Comparison of ENCODE assay signal across 23 cellular contexts in genomic region chrX:24553016-24553415, GRCh38.
DNase-seq lines count a peak whose midpoint lies in the region; ATAC-seq, FAIRE-seq and TF ChIP-seq lines count a peak whose summit lies in the region.
"Had no signal": no experiment of that assay in that cellular context is flagged by ENCODE, and none has a peak within 500 bp of the region (broad histone marks: within the 10 kb centered on the region; RNA-seq: fewer than 3 reads in every experiment).

No MANE protein-coding gene starts in this region.

- H3K9me3 Mint-ChIP-seq in immature natural killer cell, result no peaks in the 10 kb centered on the region

- TF ChIP-seq RAD21 in HepG2 (CRISPR knock-in tag; IDR thresholded peaks at IDR 0.05), result no peak

- H3K27ac ChIP-seq in endothelial cell of umbilical vein (ENCODE audit: insufficient read depth, low read depth, low read length) (no peak overlapping the region), testis (no peak overlapping the region), HepG2 (ENCODE audit: extremely low read length, insufficient read depth, low read length) (no peak overlapping the region)
- H3K27ac ChIP-seq: BLaER1, SJSA1 had no signal

- no peaks in the 10 kb centered on the region for H3K4me1 ChIP-seq in adipocyte (ENCODE audit: control insufficient read depth, insufficient read depth, low read length)
- no peaks in the 10 kb centered on the region for H3K4me1 ChIP-seq in endothelial cell of umbilical vein (ENCODE audit: control insufficient read depth, extremely low read depth, insufficient read depth, low read length)
- no peaks in the 10 kb centered on the region for H3K4me1 ChIP-seq in testis
- H3K4me1 ChIP-seq in HepG2 (ENCODE audit: insufficient read depth, low read length), result no peaks in the 10 kb centered on the region
- H3K4me1 ChIP-seq: SJSA1 had no signal

- intact Hi-C loops in endothelial cell of umbilical vein (cut with micrococcal nuclease) (no loop called here), testis (cut with DNase I; ENCODE audit: low total_unique reads) (no loop called here), HepG2 (cut with micrococcal nuclease; ENCODE audit: unreplicated experiment) (no loop called here)

- CTCF ChIA-PET in endothelial cell of umbilical vein (lab: Charles Lee) (interaction anchor here (1.4 kb wide), 1 partner anchor 157 kb away, joined by 3 read pairs; no protein-coding TSS in a partner anchor), HepG2 (lab: Yijun Ruan, JAX; ENCODE audit: low intra/inter-chr PET ratio, low total read pairs) (no interaction called here)

- H3K9me1 ChIP-seq in endothelial cell of umbilical vein (replicated peaks; ENCODE audit: control insufficient read depth, extremely low read depth, insufficient read depth, low read length), result no peaks in the 10 kb centered on the region

- H2AFZ ChIP-seq in endothelial cell of umbilical vein (ENCODE audit: low read depth, low read length) (no peak overlapping the region), HepG2 (ENCODE audit: low read length) (no peak overlapping the region)

- H3K4me3 Mint-ChIP-seq in immature natural killer cell, result no peak overlapping the region
- H3K4me3 Mint-ChIP-seq: CD4-positive, CD25-positive, alpha-beta regulatory T cell had no signal

- peak; percentile 48 for DNase-seq in adipocyte (ENCODE audit: low read depth)
- peak; percentile 9 for DNase-seq in endothelial cell of umbilical vein (ENCODE audit: low read depth, low spot score)
- DNase-seq in fibroblast of the aortic adventitia (ENCODE audit: low read depth), result peak; percentile 32
- DNase-seq in testis, result peak; percentile 13
- DNase-seq in activated CD4-positive, alpha-beta T cell treated with anti-CD3 and anti-CD28 coated beads for 48 hours, result no peak
- no peak for DNase-seq in HepG2 (ENCODE audit: low spot score)
- DNase-seq in immature natural killer cell, result no peak
- DNase-seq: CD4-positive, CD25-positive, alpha-beta regulatory T cell; DMS53; GOT3; HCEC 1CT; IMR-90; KG1; MG63; NCI-H2029 treated with DMSO at 0.1 percent for 48 hours; NCI-H226; NCI-H510A; NCI-H69; Right ventricle myocardium superior; RPMI8226 had no signal

- H3K27me3 ChIP-seq in adipocyte (replicated peaks; ENCODE audit: control insufficient read depth, insufficient read depth, low read length) (peaks cover 39% of the 10 kb centered on the region), endothelial cell of umbilical vein (ENCODE audit: control insufficient read depth in 2 of 2, insufficient read depth in 2 of 2, low read length in 2 of 2) (no peaks in the 10 kb centered on the region), testis (no peaks in the 10 kb centered on the region), HepG2 (ENCODE audit: control insufficient read depth in 1 of 2, insufficient read depth in 2 of 2, low read length in 2 of 2) (no peaks in the 10 kb centered on the region)
- H3K27me3 ChIP-seq: BLaER1, MG63, SJSA1 had no signal

- H4K20me1 ChIP-seq in endothelial cell of umbilical vein (replicated peaks; ENCODE audit: control insufficient read depth, extremely low read depth, insufficient read depth, low read length), result no peaks in the 10 kb centered on the region
- no peaks in the 10 kb centered on the region for H4K20me1 ChIP-seq in HepG2 (ENCODE audit: insufficient read depth, low read length)
- H4K20me1 ChIP-seq: BLaER1 had no signal

- H3K9ac ChIP-seq in adipocyte (ENCODE audit: low read length) (no peak overlapping the region), endothelial cell of umbilical vein (replicated peaks; ENCODE audit: extremely low read depth, insufficient read depth, low read length) (no peak overlapping the region), HepG2 (ENCODE audit: insufficient read depth, low read depth, low read length) (no peak overlapping the region)
- H3K9ac ChIP-seq: BLaER1 had no signal

- FAIRE-seq in endothelial cell of umbilical vein (lab: Jason Lieb, UNC), result peak; percentile 4
- no peak for FAIRE-seq in HepG2 (lab: Jason Lieb, UNC)

- no peaks in the 10 kb centered on the region for H3K4me1 Mint-ChIP-seq in immature natural killer cell
- H3K4me1 Mint-ChIP-seq: CD4-positive, CD25-positive, alpha-beta regulatory T cell had no signal

- TF ChIP-seq CTCF in endothelial cell of umbilical vein (IDR thresholded peaks at IDR 0.05; ENCODE audit: extremely low read depth in 1 of 2, insufficient read depth in 1 of 2, low read depth in 1 of 2, low read length in 2 of 2), result no peak
- TF ChIP-seq CTCF in fibroblast of the aortic adventitia (IDR thresholded peaks at IDR 0.05; ENCODE audit: insufficient read depth, low read length), result no peak
- no peak for TF ChIP-seq CTCF in testis (IDR thresholded peaks at IDR 0.05)
- no peak for TF ChIP-seq CTCF in HepG2 (CRISPR knock-in tag; IDR thresholded peaks at IDR 0.05)

- TF ChIP-seq EP300 in HepG2 (IDR thresholded peaks at IDR 0.05; ENCODE audit: low read depth in 2 of 2, low read length in 2 of 2) (no peak), HepG2 (CRISPR knock-in tag; IDR thresholded peaks at IDR 0.05; ENCODE audit: borderline replicate concordance) (no peak)

- in situ Hi-C loops in HepG2 (cut with HindIII; ENCODE audit: extremely low pct_ligation_motif_present, low pct_unique_long_range_greater_than_20kb), result no loop called here

- H3K4me2 ChIP-seq in endothelial cell of umbilical vein (ENCODE audit: insufficient read depth, low read length) (no peak overlapping the region), HepG2 (ENCODE audit: low read depth, low read length) (no peak overlapping the region)
- H3K4me2 ChIP-seq: BLaER1 had no signal

- H3K27ac Mint-ChIP-seq in immature natural killer cell, result no peak overlapping the region
- H3K27ac Mint-ChIP-seq: CD4-positive, CD25-positive, alpha-beta regulatory T cell had no signal

- no peaks in the 10 kb centered on the region for H3K79me2 ChIP-seq in endothelial cell of umbilical vein (ENCODE audit: control insufficient read depth, insufficient read depth, low read length)
- H3K79me2 ChIP-seq in HepG2 (ENCODE audit: insufficient read depth, low read length), result no peaks in the 10 kb centered on the region

- dilution Hi-C loops in endothelial cell of umbilical vein (cut with MboI; ENCODE audit: extremely low pct_ligation_motif_present, low sequenced_read_pairs), result no loop called here

- ATAC-seq in GM21786 (IDR thresholded peaks at IDR 0.05; ENCODE audit: unreplicated experiment) (no peak), HepG2 (no peak)

- H3K9me3 ChIP-seq in adipocyte (ENCODE audit: control insufficient read depth, low read length), result no peaks in the 10 kb centered on the region
- no peaks in the 10 kb centered on the region for H3K9me3 ChIP-seq in endothelial cell of umbilical vein (replicated peaks; ENCODE audit: control insufficient read depth, insufficient read depth, low read length)
- H3K9me3 ChIP-seq in testis, result no peaks in the 10 kb centered on the region
- H3K9me3 ChIP-seq in HepG2 (ENCODE audit: low read length), result no peaks in the 10 kb centered on the region
- H3K9me3 ChIP-seq: BLaER1, MG63, SJSA1 had no signal

- H3K36me3 Mint-ChIP-seq in immature natural killer cell, result no peaks in the 10 kb centered on the region
- H3K36me3 Mint-ChIP-seq: CD4-positive, CD25-positive, alpha-beta regulatory T cell had no signal

- BruUV-seq in endothelial cell of umbilical vein (replicated peaks; lab: Mats Ljungman, UMichigan) (no TSS peak), HepG2 (replicated peaks; lab: Mats Ljungman, UMichigan) (no TSS peak)

- POLR2A ChIA-PET in endothelial cell of umbilical vein (lab: Charles Lee) (no interaction called here), HepG2 (lab: Yijun Ruan, JAX) (no interaction called here)

- H3K36me3 ChIP-seq in adipocyte (ENCODE audit: control insufficient read depth, insufficient read depth, low read length, severe bottlenecking), result no peaks in the 10 kb centered on the region
- no peaks in the 10 kb centered on the region for H3K36me3 ChIP-seq in endothelial cell of umbilical vein (ENCODE audit: control insufficient read depth in 2 of 2, extremely low read depth in 1 of 2, insufficient read depth in 2 of 2, low read length in 2 of 2)
- no peaks in the 10 kb centered on the region for H3K36me3 ChIP-seq in testis (ENCODE audit: low read depth, missing control alignments)
- no peaks in the 10 kb centered on the region for H3K36me3 ChIP-seq in HepG2 (replicated peaks in 1 of 2; ENCODE audit: control insufficient read depth in 1 of 2, insufficient read depth in 2 of 2, low read length in 2 of 2)
- H3K36me3 ChIP-seq: BLaER1, MG63, SJSA1 had no signal

- H3K27me3 Mint-ChIP-seq in immature natural killer cell (ENCODE audit: low read depth in 3 of 3), result no peaks in the 10 kb centered on the region
- H3K27me3 Mint-ChIP-seq: CD4-positive, CD25-positive, alpha-beta regulatory T cell had no signal

- TF ChIP-seq POLR2A in endothelial cell of umbilical vein (IDR thresholded peaks at IDR 0.05; ENCODE audit: low read depth, low read length), result no peak
- TF ChIP-seq POLR2A in testis (IDR thresholded peaks at IDR 0.05), result no peak
- no peak for TF ChIP-seq POLR2A in HepG2 (IDR thresholded peaks at IDR 0.05; ENCODE audit: insufficient read depth in 1 of 2, low read depth in 2 of 2, low read length in 2 of 2)

- 28 to 57% methylated on average over 4 of the region's 4 CpGs for WGBS in testis, 2 donors
- 77% methylated on average over 4 of the region's 4 CpGs for WGBS in HepG2 (ENCODE audit: low lambda C conversion rate)

- H3K4me3 ChIP-seq in adipocyte (ENCODE audit: low read length) (no peak overlapping the region), endothelial cell of umbilical vein (replicated peaks in 1 of 3; ENCODE audit: insufficient read depth in 1 of 3, low read depth in 1 of 3, low read length in 3 of 3) (no peak overlapping the region), fibroblast of the aortic adventitia (ENCODE audit: low read depth, low read length) (no peak overlapping the region), testis (no peak overlapping the region), HepG2 (replicated peaks in 1 of 3; ENCODE audit: insufficient read depth in 1 of 3, low read depth in 2 of 3, low read length in 3 of 3) (no peak overlapping the region)
- H3K4me3 ChIP-seq: BLaER1, MG63, SJSA1 had no signal

TF ChIP-seq in endothelial cell of umbilical vein, 7 proteins besides CTCF, POLR2A, EP300 and RAD21 (continues in another document):
- no peak for TF ChIP-seq MYC (IDR thresholded peaks at IDR 0.05; ENCODE audit: low read depth, low read length)
- TF ChIP-seq GATA2 (IDR thresholded peaks at IDR 0.05; ENCODE audit: insufficient read depth, insufficient read length, low read depth, low read length), result no peak
- TF ChIP-seq FOS (IDR thresholded peaks at IDR 0.05; ENCODE audit: borderline replicate concordance, insufficient read depth, low read length), result no peak
- no peak for TF ChIP-seq EZH2 (IDR thresholded peaks at IDR 0.05; ENCODE audit: borderline replicate concordance, low read depth, low read length, severe bottlenecking)

Comparison
In these comparisons a context has a peak if more than half of its experiments do, and no peak if none do; other contexts are left out.
1. DNase-seq: peak in adipocyte (single experiment), endothelial cell of umbilical vein (single experiment), fibroblast of the aortic adventitia (single experiment) and testis (single experiment); none in activated CD4-positive, alpha-beta T cell treated with anti-CD3 and anti-CD28 coated beads for 48 hours (single experiment), HepG2 (single experiment) and immature natural killer cell (0 of 3).